In genomic region chr7:24936121-24936824, GRCh38 we compare ENCODE assay signal across 9 cellular contexts. TPM values are rescaled to one million over a fixed set of nuclear protein-coding genes. Genes with fewer than 3 reads are reported as not detected.
DNase-seq lines count a peak whose midpoint lies in the region; ATAC-seq and TF ChIP-seq lines count a peak whose summit lies in the region.
"Had no signal": no experiment of that assay in that cellular context is flagged by ENCODE, and none has a peak within 500 bp of the region (broad histone marks: within the 10 kb centered on the region; RNA-seq: fewer than 3 reads in every experiment).

No MANE protein-coding gene starts in this region.

- peaks cover 10% of the 10 kb centered on the region for H3K4me1 Mint-ChIP-seq in mesothelial cell of epicardium

- ATAC-seq in GM19023 (IDR thresholded peaks at IDR 0.05; ENCODE audit: unreplicated experiment) = peak; percentile 64
- peak; percentile 61 for ATAC-seq in HG02610 (IDR thresholded peaks at IDR 0.05; ENCODE audit: unreplicated experiment)
- ATAC-seq in HG02840 (IDR thresholded peaks at IDR 0.05; ENCODE audit: low FRiP score, unreplicated experiment) = no peak

- H3K4me3 Mint-ChIP-seq in mesothelial cell of epicardium = no peak overlapping the region

- TF ChIP-seq CTCF in mesothelial cell of epicardium (IDR thresholded peaks at IDR 0.05; ENCODE audit: unreplicated experiment) = no peak

- DNase-seq in OCI-M1 (lab: John Stamatoyannopoulos, UW) = peak; percentile 68
- DNase-seq in mesothelial cell of epicardium (ENCODE audit: low spot score in 2 of 2, unreplicated experiment in 2 of 2) = no peak
- DNase-seq in H4 (ENCODE audit: low spot score) = no peak
- DNase-seq in cortex of kidney (lab: John Stamatoyannopoulos, UW) = no peak
- no peak for DNase-seq in NCI-H1105 treated with DMSO at 0.1 percent for 48 hours (lab: John Stamatoyannopoulos, UW)
- DNase-seq: NCI-H748 treated with DMSO at 0.1 percent for 48 hours had no signal

- no peaks in the 10 kb centered on the region for H3K36me3 Mint-ChIP-seq in mesothelial cell of epicardium

- H3K9me3 Mint-ChIP-seq in mesothelial cell of epicardium = peaks cover 9% of the 10 kb centered on the region

- peaks cover 2% of the 10 kb centered on the region for H3K27me3 Mint-ChIP-seq in mesothelial cell of epicardium (ENCODE audit: low read depth)

- H3K27ac Mint-ChIP-seq in mesothelial cell of epicardium = peak overlapping the region; percentile 10

RNA-seq across cellular contexts. Expression of gene OSBPL3, which starts 43.7 kb away (rescaled TPM):
- total RNA-seq in mesothelial cell of epicardium = 9.8 to 11.9 TPM (median 11.0 TPM) in 3 replicates
- total RNA-seq in H4 (2014; rRNA removed; shearing (Covaris generic)) = 10.2 and 13.0 TPM in 2 replicates
